8 cellular contexts compared by ENCODE assay signal in genomic region chr3:123618768-123619484, GRCh38. TPM values are rescaled to one million over a fixed set of nuclear protein-coding genes. Genes with fewer than 3 reads are reported as not detected.
DNase-seq lines count a peak whose midpoint lies in the region; ATAC-seq and TF ChIP-seq lines count a peak whose summit lies in the region.

No MANE protein-coding gene starts in this region.

- H3K4me1 ChIP-seq in psoas muscle: no peaks in the 10 kb centered on the region

- WGBS in psoas muscle, 3 donors: 47 to 57% (median 52%) methylated on average over 5 of the region's 5 CpGs

- ATAC-seq in psoas muscle: peak in 2 of 4 donors; percentile 29 to 42
- no peak for ATAC-seq in GM21390 (IDR thresholded peaks at IDR 0.05; ENCODE audit: unreplicated experiment)
- no peak for ATAC-seq in HG02938 (IDR thresholded peaks at IDR 0.05; ENCODE audit: unreplicated experiment)
- no peak for ATAC-seq in stimulated activated naive CD8-positive, alpha-beta T cell treated with anti-CD3 and anti-CD28 coated beads, Interleukin-15, Interleukin-2, amounts not matched to agents 100 U/mL and 50 U/mL, for 24 hours

- no peak overlapping the region for H3K27ac ChIP-seq in psoas muscle

- intact Hi-C loops in psoas muscle (cut with DNase I): no loop called here

- H3K36me3 ChIP-seq in psoas muscle (ENCODE audit: insufficient read depth in 1 of 2, low read depth in 1 of 2): peaks cover 0 to 6% of the 10 kb centered on the region in 2 donors

- peak; percentile 85 for DNase-seq in EH (ENCODE audit: low read depth)
- DNase-seq in RPMI7951 (ENCODE audit: low read depth): peak; percentile 70
- peak; percentile 88 for DNase-seq in fibroblast of gingiva (ENCODE audit: low read depth)
- DNase-seq in psoas muscle: peak; percentile 56 to 72
- DNase-seq in NCI-H2227 treated with DMSO at 0.1 percent for 48 hours (lab: John Stamatoyannopoulos, UW): no peak
- DNase-seq in stimulated activated naive CD8-positive, alpha-beta T cell treated with anti-CD3 and anti-CD28 coated beads, Interleukin-15, Interleukin-2, amounts not matched to agents 100 U/mL and 50 U/mL, for 24 hours: no peak

- H3K9me3 ChIP-seq in psoas muscle: no peaks in the 10 kb centered on the region

- no peaks in the 10 kb centered on the region for H3K27me3 ChIP-seq in psoas muscle (ENCODE audit: insufficient read depth in 3 of 3, low read length in 2 of 3)

- TF ChIP-seq CTCF in psoas muscle (IDR thresholded peaks at IDR 0.05): no peak

- no peak overlapping the region for H3K4me3 ChIP-seq in psoas muscle

RNA-seq across cellular contexts. Expression of gene HACD2, which starts 34.1 kb away (rescaled TPM):
- total RNA-seq in RPMI7951 (2014; rRNA removed; shearing (Covaris generic)): 34.0 and 36.6 TPM in 2 replicates
- 1 to 10 TPM; 3.7 to 6.6 (median 6.1) TPM for total RNA-seq in psoas muscle
- polyA plus RNA-seq in psoas muscle: 1 to 10 TPM; 3.7 to 7.9 (median 5.7) TPM

Comparison
In these comparisons a context has a peak if more than half of its experiments do, and no peak if none do; other contexts are left out.
1. DNase-seq: peak in EH (single experiment), RPMI7951 (single experiment), fibroblast of gingiva (single experiment) and psoas muscle (2 of 2); none in NCI-H2227 treated with DMSO at 0.1 percent for 48 hours (single experiment) and stimulated activated naive CD8-positive, alpha-beta T cell treated with anti-CD3 and anti-CD28 coated beads, Interleukin-15, Interleukin-2, amounts not matched to agents 100 U/mL and 50 U/mL, for 24 hours (single experiment).